ENCODE assay signal across 39 cellular contexts in genomic region chr2:43474273-43474672, GRCh38.
"Had no signal": no experiment of that assay in that cellular context is flagged by ENCODE, and none has a peak within 500 bp of the region (broad histone marks: within the 10 kb centered on the region; RNA-seq: fewer than 3 reads in every experiment).

No MANE protein-coding gene starts in this region.

- H3K4me3 ChIP-seq: body of pancreas, Peyer's patch, SJSA1 had no signal

- DNase-seq: activated CD4-positive, alpha-beta memory T cell treated with anti-CD3 and anti-CD28 coated beads, Interleukin-2, amount 10 ng/mL, durations not matched to agents 7 days and 5 days; activated CD4-positive, alpha-beta T cell treated with anti-CD3 and anti-CD28 coated beads for 1 hour; activated CD4-positive, alpha-beta T cell treated with anti-CD3 and anti-CD28 coated beads for 48 hours; activated CD4-positive, CD25-positive, alpha-beta regulatory T cell; activated CD8-positive, alpha-beta memory T cell treated with anti-CD3 and anti-CD28 coated beads for 24 hours; activated effector memory CD4-positive, alpha-beta T cell treated with anti-CD3 and anti-CD28 coated beads, Interleukin-2, amount 50 U/mL, for 16 hours; activated naive CD4-positive, alpha-beta T cell; activated naive CD4-positive, alpha-beta T cell treated with anti-CD3 and anti-CD28 coated beads, Interleukin-2, amount 50 U/mL, for 16 hours; activated naive CD8-positive, alpha-beta T cell treated with anti-CD3 and anti-CD28 coated beads for 36 hours; activated T-cell treated with anti-CD3 and anti-CD28 coated beads, Interleukin-2, amount 50 U/mL, for 1 hour; activated T-cell treated with anti-CD3 and anti-CD28 coated beads, Interleukin-2, amount 50 U/mL, for 72 hours; body of pancreas; caudate nucleus; cerebellar nuclear complex; Kasumi-1; KG1; MM.1S; MV-4-11; NCI-H1092; NCI-H146; NCI-H187; NCI-H2029 treated with DMSO at 0.1 percent for 48 hours; NCI-H2107; NCI-H2171 treated with DMSO at 0.1 percent for 48 hours; NCI-H2227 treated with DMSO at 0.1 percent for 48 hours; NCI-H446; NCI-H524 treated with DMSO at 0.1 percent for 48 hours; NK-92 treated with Interleukin-12 subunit alpha and Interleukin-12 subunit beta, amount 100 ng/mL, for 24 hours; PC-3; Peyer's patch; RPMI8226; SHP77 treated with DMSO at 0.1 percent for 48 hours; SK-N-SH; T-helper 1 cell; T-helper 2 cell; T-helper 9 cell; WERI-Rb-1 had no signal

- H3K27me3 Mint-ChIP-seq: activated CD4-positive, alpha-beta memory T cell treated with anti-CD3 and anti-CD28 coated beads, Interleukin-2, amount 10 ng/mL, durations not matched to agents 7 days and 5 days; activated naive CD8-positive, alpha-beta T cell treated with anti-CD3 and anti-CD28 coated beads for 36 hours; activated T-helper 17 cell treated with anti-CD3 and anti-CD28 coated beads, Interleukin-2, amount 50 U/mL, for 72 hours had no signal

- H3K4me3 Mint-ChIP-seq: activated CD4-positive, alpha-beta memory T cell treated with anti-CD3 and anti-CD28 coated beads, Interleukin-2, amount 10 ng/mL, durations not matched to agents 7 days and 5 days; activated naive CD8-positive, alpha-beta T cell treated with anti-CD3 and anti-CD28 coated beads for 36 hours; activated T-cell treated with anti-CD3 and anti-CD28 coated beads, Interleukin-2, amount 50 U/mL, for 72 hours; activated T-helper 17 cell treated with anti-CD3 and anti-CD28 coated beads, Interleukin-2, amount 50 U/mL, for 72 hours had no signal

- H3K4me1 Mint-ChIP-seq: activated naive CD8-positive, alpha-beta T cell treated with anti-CD3 and anti-CD28 coated beads for 36 hours; activated T-helper 17 cell treated with anti-CD3 and anti-CD28 coated beads, Interleukin-2, amount 50 U/mL, for 72 hours had no signal

- H3K27ac Mint-ChIP-seq: activated CD4-positive, alpha-beta memory T cell treated with anti-CD3 and anti-CD28 coated beads, Interleukin-2, amount 10 ng/mL, durations not matched to agents 7 days and 5 days; activated naive CD8-positive, alpha-beta T cell treated with anti-CD3 and anti-CD28 coated beads for 36 hours; activated T-cell treated with anti-CD3 and anti-CD28 coated beads, Interleukin-2, amount 50 U/mL, for 72 hours; activated T-helper 17 cell treated with anti-CD3 and anti-CD28 coated beads, Interleukin-2, amount 50 U/mL, for 72 hours had no signal

- H3K36me3 ChIP-seq: Peyer's patch, SJSA1, WERI-Rb-1 had no signal

- H3K4me1 ChIP-seq: body of pancreas, Peyer's patch had no signal

- ATAC-seq: activated T-cell treated with anti-CD3 and anti-CD28 coated beads, Interleukin-2, amount 50 U/mL, for 72 hours; activated T-helper 17 cell treated with anti-CD3 and anti-CD28 coated beads, Interleukin-2, amount 50 U/mL, for 72 hours; body of pancreas; PC-3 had no signal

- H3K9me3 Mint-ChIP-seq: activated CD4-positive, alpha-beta memory T cell treated with anti-CD3 and anti-CD28 coated beads, Interleukin-2, amount 10 ng/mL, durations not matched to agents 7 days and 5 days; activated naive CD8-positive, alpha-beta T cell treated with anti-CD3 and anti-CD28 coated beads for 36 hours; activated T-cell treated with anti-CD3 and anti-CD28 coated beads, Interleukin-2, amount 50 U/mL, for 72 hours; activated T-helper 17 cell treated with anti-CD3 and anti-CD28 coated beads, Interleukin-2, amount 50 U/mL, for 72 hours had no signal

- H3K27ac ChIP-seq: body of pancreas, Peyer's patch, SJSA1, WERI-Rb-1 had no signal

- H3K4me2 ChIP-seq: SK-N-SH had no signal

- H3K27me3 ChIP-seq: body of pancreas, Peyer's patch, SJSA1 had no signal

- H3K9ac ChIP-seq: SK-N-SH had no signal

- H3K9me3 ChIP-seq: body of pancreas, Peyer's patch, SJSA1, SK-N-SH had no signal
